Comparison of ENCODE assay signal across 8 cellular contexts in genomic region chr13:113584870-113585671, GRCh38.
DNase-seq lines count a peak whose midpoint lies in the region; ATAC-seq, FAIRE-seq and TF ChIP-seq lines count a peak whose summit lies in the region.

No MANE protein-coding gene starts in this region.

- peak overlapping the region; percentile 91 for H3K27ac ChIP-seq in C4-2B

- H3K27me3 ChIP-seq in neuron (ENCODE audit: insufficient read depth, low read length), result no peaks in the 10 kb centered on the region

- no peak overlapping the region for H2AFZ ChIP-seq in neuron (ENCODE audit: low read depth, low read length)

- peaks cover 28% of the 10 kb centered on the region for H3K36me3 ChIP-seq in neuron (ENCODE audit: insufficient read depth, low read length)

- ATAC-seq in GM19351 (IDR thresholded peaks at IDR 0.05; ENCODE audit: unreplicated experiment), result peak; percentile 41
- ATAC-seq in HG03432 (IDR thresholded peaks at IDR 0.05; ENCODE audit: unreplicated experiment), result peak; percentile 51

- peaks cover 10% of the 10 kb centered on the region for H3K4me1 ChIP-seq in neuron (ENCODE audit: insufficient read depth, low read length)

- H3K4me3 ChIP-seq in fibroblast of mammary gland (ENCODE audit: control insufficient read depth, low read depth, low read length) (peak overlapping the region; percentile 60), neuron (ENCODE audit: low read length) (peak overlapping the region; percentile 51)

- peaks cover 8% of the 10 kb centered on the region for H3K9me3 ChIP-seq in neuron (ENCODE audit: low read length)

- FAIRE-seq in D721Med (lab: Jason Lieb, UNC), result no peak

- DNase-seq in activated CD4-positive, CD25-positive, alpha-beta regulatory T cell treated with anti-CD3 and anti-CD28 coated beads, Interleukin-2, amount 50 U/mL, for 72 hours, result peak; percentile 52
- DNase-seq in fibroblast of mammary gland (ENCODE audit: low read depth) (peak; percentile 3), NK-92 (lab: John Stamatoyannopoulos, UW; ENCODE audit: unreplicated experiment) (no peak), D721Med (ENCODE audit: insufficient read length, low spot score) (no peak)

- no peak for TF ChIP-seq CTCF in C4-2B (conservative IDR thresholded peaks at IDR 0.05)
- no peak for TF ChIP-seq CTCF in fibroblast of mammary gland (conservative IDR thresholded peaks at IDR 0.05; ENCODE audit: control insufficient read depth, insufficient read depth, low read depth, low read length)
- TF ChIP-seq CTCF in D721Med (IDR thresholded peaks at IDR 0.05; ENCODE audit: insufficient read depth, missing control alignments), result no peak

Comparison
In these comparisons a context has a peak if more than half of its experiments do, and no peak if none do; other contexts are left out.
1. DNase-seq: peak in activated CD4-positive, CD25-positive, alpha-beta regulatory T cell treated with anti-CD3 and anti-CD28 coated beads, Interleukin-2, amount 50 U/mL, for 72 hours (single experiment) and fibroblast of mammary gland (single experiment); none in NK-92 (single experiment) and D721Med (single experiment).